Comparison of ENCODE assay signal across 8 cellular contexts in the genomic region with DNA sequence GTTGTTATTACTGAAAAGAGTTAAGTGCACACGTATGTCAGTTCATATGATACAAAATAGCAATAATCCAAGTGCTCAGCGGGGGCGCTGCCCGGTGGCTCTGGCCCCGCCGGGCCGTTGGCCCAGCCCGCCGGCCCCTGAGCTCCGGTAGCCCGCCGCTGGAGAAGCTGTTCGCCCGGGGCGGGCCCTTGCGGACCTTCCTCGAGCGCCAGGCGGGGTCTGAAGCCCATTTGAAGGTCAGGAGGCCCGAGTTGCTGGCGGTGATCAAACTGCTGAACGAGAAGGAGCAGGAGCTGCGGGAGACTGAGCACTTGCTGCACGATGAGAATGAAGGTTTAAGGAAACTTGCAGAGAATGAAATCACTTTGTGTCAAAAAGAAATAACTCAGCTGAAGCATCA.
DNase-seq lines count a peak whose midpoint lies in the region; ATAC-seq and TF ChIP-seq lines count a peak whose summit lies in the region.
"Not testable (repeated sequence)": the region's sequence is repeated elsewhere in the genome, so short reads cannot be mapped to it uniquely, and the experiment has no call there.

No MANE protein-coding gene starts in this region.

- not testable (repeated sequence) for TF ChIP-seq CTCF in AG04449 (IDR thresholded peaks at IDR 0.05; ENCODE audit: insufficient read depth, low read length, missing control alignments); Loucy (conservative IDR thresholded peaks at IDR 0.05; ENCODE audit: low read length); adrenal gland (IDR thresholded peaks at IDR 0.05); fibroblast of mammary gland (conservative IDR thresholded peaks at IDR 0.05; ENCODE audit: control insufficient read depth, insufficient read depth, low read depth, low read length); kidney epithelial cell (IDR thresholded peaks at IDR 0.05; ENCODE audit: insufficient read depth, low read length, poor library complexity, severe bottlenecking); psoas muscle (IDR thresholded peaks at IDR 0.05)
- peak; percentile 52 for TF ChIP-seq CTCF in SK-N-SH (IDR thresholded peaks at IDR 0.05)

- not testable (repeated sequence) for H3K27me3 ChIP-seq in GM23248 (replicated peaks; ENCODE audit: insufficient read depth); Loucy (ENCODE audit: insufficient read depth, low read length, poor library complexity, severe bottlenecking); SK-N-SH (ENCODE audit: insufficient read depth); adrenal gland; kidney epithelial cell (ENCODE audit: control insufficient read depth, insufficient read depth, low read length); psoas muscle (ENCODE audit: insufficient read depth in 3 of 3, low read length in 2 of 3)

- DNase-seq in AG04449 (ENCODE audit: low read depth, low spot score); SK-N-SH; fibroblast of mammary gland (ENCODE audit: low read depth); kidney epithelial cell (ENCODE audit: low read depth); psoas muscle: not testable (repeated sequence)
- DNase-seq in GM23248 (peak; percentile 3), adrenal gland (peak in 4 of 7 donors; percentile 9 to 24 (median 16))

- H3K79me2 ChIP-seq in GM23248 (ENCODE audit: insufficient read depth); Loucy (ENCODE audit: insufficient read depth, low read length); SK-N-SH (ENCODE audit: insufficient read depth): not testable (repeated sequence)

- H3K9ac ChIP-seq in GM23248 = 0 out of 2 replicates have a peak overlapping the region, but pooled peaks have one; percentile 38
- not testable (repeated sequence) for H3K9ac ChIP-seq in Loucy (ENCODE audit: low read depth, low read length, poor library complexity, severe bottlenecking); SK-N-SH

- CTCF ChIA-PET in AG04449 (lab: Yijun Ruan, JAX); SK-N-SH (lab: Yijun Ruan, JAX): not testable (repeated sequence)

- 45 to 63% methylated on average over 9 to 17 of the region's 24 CpGs for WGBS in GM23248 (ENCODE audit: low coverage in 1 of 2, low lambda C conversion rate in 2 of 2, missing lambda C conversion rate in 2 of 2), 2 experiments
- 46% methylated on average over 13 of the region's 24 CpGs for WGBS in SK-N-SH (ENCODE audit: low lambda C conversion rate)
- WGBS in adrenal gland, 4 donors = 82 to 92% (median 84%) methylated on average over 12 to 24 of the region's 24 CpGs
- WGBS in psoas muscle, 3 donors = 85 to 90% (median 90%) methylated on average over 14 to 20 of the region's 24 CpGs

- H2AFZ ChIP-seq in GM23248; Loucy (ENCODE audit: low read length); SK-N-SH (ENCODE audit: low read depth): not testable (repeated sequence)

- TF ChIP-seq EP300 in SK-N-SH (IDR thresholded peaks at IDR 0.05; ENCODE audit: borderline replicate concordance in 1 of 2, low read depth in 1 of 2, low read length in 1 of 2) = not testable (repeated sequence)

- H3K4me1 ChIP-seq in GM23248 (ENCODE audit: insufficient read depth); Loucy (ENCODE audit: insufficient read depth, low read length, poor library complexity, severe bottlenecking); SK-N-SH (ENCODE audit: control insufficient read depth in 1 of 2, insufficient read depth in 2 of 2, low read depth in 1 of 2, low read length in 1 of 2); adrenal gland (replicated peaks in 1 of 2); psoas muscle: not testable (repeated sequence)

- ATAC-seq in psoas muscle = peak in 2 of 4 donors; percentile 37 to 39

- H3K36me3 ChIP-seq in GM23248 (ENCODE audit: low read depth); Loucy (ENCODE audit: insufficient read depth, low read length); SK-N-SH (replicated peaks in 1 of 2; ENCODE audit: control insufficient read depth in 1 of 2, insufficient read depth in 2 of 2, low read length in 1 of 2); adrenal gland (replicated peaks in 1 of 2); kidney epithelial cell (ENCODE audit: control insufficient read depth, insufficient read depth, low read length); psoas muscle (ENCODE audit: insufficient read depth in 1 of 2, low read depth in 1 of 2): not testable (repeated sequence)

- in situ Hi-C loops in GM23248 (cut with MboI) = not testable (repeated sequence)

- not testable (repeated sequence) for H3K9me3 ChIP-seq in GM23248 (ENCODE audit: low read depth); Loucy (ENCODE audit: insufficient read depth, low read depth, low read length); SK-N-SH; adrenal gland (replicated peaks in 1 of 3); psoas muscle

- H3K4me3 ChIP-seq in AG04449 (ENCODE audit: low read depth, low read length) (peak overlapping the region; percentile 56), Loucy (ENCODE audit: low read length, poor library complexity, severe bottlenecking) (peak overlapping the region; percentile 59), SK-N-SH (ENCODE audit: low read depth in 2 of 2, low read length in 1 of 2) (peak overlapping the region in 1 of 2 experiments; percentile 49; a peak in 2 of 4 replicates), adrenal gland (peak overlapping the region in 1 of 4 donors; percentile 21), fibroblast of mammary gland (ENCODE audit: control insufficient read depth, low read depth, low read length) (peak overlapping the region; percentile 46), kidney epithelial cell (ENCODE audit: low read depth, low read length) (peak overlapping the region; percentile 50), psoas muscle (peak overlapping the region; percentile 55)
- H3K4me3 ChIP-seq in GM23248 = not testable (repeated sequence)

- not testable (repeated sequence) for H3K4me2 ChIP-seq in GM23248 (ENCODE audit: unreplicated experiment); Loucy (ENCODE audit: low read depth, low read length, poor library complexity, severe bottlenecking); SK-N-SH

- not testable (repeated sequence) for H3F3A ChIP-seq in GM23248 (ENCODE audit: insufficient read depth); Loucy (ENCODE audit: low read depth); SK-N-SH (replicated peaks; ENCODE audit: insufficient read depth)

- not testable (repeated sequence) for TF ChIP-seq POLR2A in adrenal gland (IDR thresholded peaks at IDR 0.05)

- H4K20me1 ChIP-seq in GM23248 (ENCODE audit: insufficient read depth); Loucy (ENCODE audit: insufficient read depth, low read length, poor library complexity, severe bottlenecking); SK-N-SH (ENCODE audit: insufficient read depth): not testable (repeated sequence)

- intact Hi-C loops in adrenal gland (cut with DNase I); psoas muscle (cut with DNase I): not testable (repeated sequence)

- H3K27ac ChIP-seq in GM23248; SK-N-SH (ENCODE audit: low read depth in 2 of 2, low read length in 1 of 2); psoas muscle: not testable (repeated sequence)
- peak overlapping the region in 1 of 5 donors; percentile 46 for H3K27ac ChIP-seq in adrenal gland

- POLR2A ChIA-PET in AG04449 (lab: Yijun Ruan, JAX); SK-N-SH (lab: Yijun Ruan, JAX): not testable (repeated sequence)

- H3K9me2 ChIP-seq in GM23248 (ENCODE audit: insufficient read depth); Loucy (replicated peaks; ENCODE audit: low read depth, low read length); SK-N-SH: not testable (repeated sequence)

- not testable (repeated sequence) for TF ChIP-seq RAD21 in SK-N-SH (IDR thresholded peaks at IDR 0.05; ENCODE audit: low read length)
